ENCODE assay signal across 1 cellular context in the genomic region with DNA sequence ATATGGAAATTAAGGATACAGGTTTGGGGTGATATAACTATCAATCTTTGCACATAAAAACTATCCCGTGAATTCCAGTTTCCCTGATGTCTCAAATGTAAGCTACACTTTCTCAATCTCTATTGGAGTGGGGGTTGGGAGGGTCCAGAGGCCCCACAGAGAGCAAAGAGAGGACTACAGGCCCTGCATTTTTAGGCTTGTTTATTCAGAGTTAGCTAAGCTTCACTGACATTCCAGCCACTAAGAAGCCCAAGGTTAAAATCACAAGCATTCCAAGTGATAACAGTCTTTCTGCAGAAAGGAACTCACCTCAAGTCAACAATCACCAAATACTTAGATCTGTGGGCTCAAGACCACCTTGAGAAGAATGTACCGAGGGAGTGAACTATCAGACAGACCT.
A peak's percentile ranks its signal among the peaks of the same experiment; 100 is the strongest.
TF ChIP-seq lines count a peak whose summit lies in the region.

No MANE protein-coding gene starts in this region.

TF ChIP-seq in HepG2, 621 proteins besides CTCF, POLR2A, EP300 and RAD21 (continued from another document and continues in another):
- TF ChIP-seq, protein P1, sequence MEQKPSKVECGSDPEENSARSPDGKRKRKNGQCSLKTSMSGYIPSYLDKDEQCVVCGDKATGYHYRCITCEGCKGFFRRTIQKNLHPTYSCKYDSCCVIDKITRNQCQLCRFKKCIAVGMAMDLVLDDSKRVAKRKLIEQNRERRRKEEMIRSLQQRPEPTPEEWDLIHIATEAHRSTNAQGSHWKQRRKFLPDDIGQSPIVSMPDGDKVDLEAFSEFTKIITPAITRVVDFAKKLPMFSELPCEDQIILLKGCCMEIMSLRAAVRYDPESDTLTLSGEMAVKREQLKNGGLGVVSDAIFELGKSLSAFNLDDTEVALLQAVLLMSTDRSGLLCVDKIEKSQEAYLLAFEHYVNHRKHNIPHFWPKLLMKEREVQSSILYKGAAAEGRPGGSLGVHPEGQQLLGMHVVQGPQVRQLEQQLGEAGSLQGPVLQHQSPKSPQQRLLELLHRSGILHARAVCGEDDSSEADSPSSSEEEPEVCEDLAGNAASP (CRISPR knock-in tag; IDR thresholded peaks at IDR 0.05; ENCODE audit: borderline replicate concordance): no peak
- TF ChIP-seq, protein P2, sequence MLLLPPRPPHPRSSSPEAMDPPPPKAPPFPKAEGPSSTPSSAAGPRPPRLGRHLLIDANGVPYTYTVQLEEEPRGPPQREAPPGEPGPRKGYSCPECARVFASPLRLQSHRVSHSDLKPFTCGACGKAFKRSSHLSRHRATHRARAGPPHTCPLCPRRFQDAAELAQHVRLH (CRISPR knock-in tag; IDR thresholded peaks at IDR 0.05; ENCODE audit: borderline replicate concordance, low read depth): peak; percentile 44; the same call in 1 of the 2 replicates
- TF ChIP-seq, protein P3, sequence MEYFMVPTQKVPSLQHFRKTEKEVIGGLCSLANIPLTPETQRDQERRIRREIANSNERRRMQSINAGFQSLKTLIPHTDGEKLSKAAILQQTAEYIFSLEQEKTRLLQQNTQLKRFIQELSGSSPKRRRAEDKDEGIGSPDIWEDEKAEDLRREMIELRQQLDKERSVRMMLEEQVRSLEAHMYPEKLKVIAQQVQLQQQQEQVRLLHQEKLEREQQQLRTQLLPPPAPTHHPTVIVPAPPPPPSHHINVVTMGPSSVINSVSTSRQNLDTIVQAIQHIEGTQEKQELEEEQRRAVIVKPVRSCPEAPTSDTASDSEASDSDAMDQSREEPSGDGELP (IDR thresholded peaks at IDR 0.05; ENCODE audit: borderline replicate concordance, low read depth): 0 out of 2 replicates have a peak, but pooled peaks have one; percentile 12
- 0 out of 2 replicates have a peak, but pooled peaks have one; percentile 53 for TF ChIP-seq TOE1 (CRISPR knock-in tag; IDR thresholded peaks at IDR 0.05)
- TF ChIP-seq, protein P4, sequence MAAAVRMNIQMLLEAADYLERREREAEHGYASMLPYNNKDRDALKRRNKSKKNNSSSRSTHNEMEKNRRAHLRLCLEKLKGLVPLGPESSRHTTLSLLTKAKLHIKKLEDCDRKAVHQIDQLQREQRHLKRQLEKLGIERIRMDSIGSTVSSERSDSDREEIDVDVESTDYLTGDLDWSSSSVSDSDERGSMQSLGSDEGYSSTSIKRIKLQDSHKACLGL (CRISPR knock-in tag; IDR thresholded peaks at IDR 0.05): no peak
- TF ChIP-seq, protein P5, sequence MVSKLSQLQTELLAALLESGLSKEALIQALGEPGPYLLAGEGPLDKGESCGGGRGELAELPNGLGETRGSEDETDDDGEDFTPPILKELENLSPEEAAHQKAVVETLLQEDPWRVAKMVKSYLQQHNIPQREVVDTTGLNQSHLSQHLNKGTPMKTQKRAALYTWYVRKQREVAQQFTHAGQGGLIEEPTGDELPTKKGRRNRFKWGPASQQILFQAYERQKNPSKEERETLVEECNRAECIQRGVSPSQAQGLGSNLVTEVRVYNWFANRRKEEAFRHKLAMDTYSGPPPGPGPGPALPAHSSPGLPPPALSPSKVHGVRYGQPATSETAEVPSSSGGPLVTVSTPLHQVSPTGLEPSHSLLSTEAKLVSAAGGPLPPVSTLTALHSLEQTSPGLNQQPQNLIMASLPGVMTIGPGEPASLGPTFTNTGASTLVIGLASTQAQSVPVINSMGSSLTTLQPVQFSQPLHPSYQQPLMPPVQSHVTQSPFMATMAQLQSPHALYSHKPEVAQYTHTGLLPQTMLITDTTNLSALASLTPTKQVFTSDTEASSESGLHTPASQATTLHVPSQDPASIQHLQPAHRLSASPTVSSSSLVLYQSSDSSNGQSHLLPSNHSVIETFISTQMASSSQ (IDR thresholded peaks at IDR 0.05; ENCODE audit: low read depth): peak; percentile 44; the same call in 1 of the 2 replicates
- TF ChIP-seq, protein P5 (CRISPR knock-in tag; IDR thresholded peaks at IDR 0.05; ENCODE audit: borderline replicate concordance): peak; percentile 61; the same call in 1 of the 2 replicates
- TF ChIP-seq ZNF367 (CRISPR knock-in tag; IDR thresholded peaks at IDR 0.05; ENCODE audit: borderline replicate concordance): no peak
- TF ChIP-seq, protein P6, sequence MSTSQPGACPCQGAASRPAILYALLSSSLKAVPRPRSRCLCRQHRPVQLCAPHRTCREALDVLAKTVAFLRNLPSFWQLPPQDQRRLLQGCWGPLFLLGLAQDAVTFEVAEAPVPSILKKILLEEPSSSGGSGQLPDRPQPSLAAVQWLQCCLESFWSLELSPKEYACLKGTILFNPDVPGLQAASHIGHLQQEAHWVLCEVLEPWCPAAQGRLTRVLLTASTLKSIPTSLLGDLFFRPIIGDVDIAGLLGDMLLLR (CRISPR knock-in tag; IDR thresholded peaks at IDR 0.05): no peak
- TF ChIP-seq, protein P7, sequence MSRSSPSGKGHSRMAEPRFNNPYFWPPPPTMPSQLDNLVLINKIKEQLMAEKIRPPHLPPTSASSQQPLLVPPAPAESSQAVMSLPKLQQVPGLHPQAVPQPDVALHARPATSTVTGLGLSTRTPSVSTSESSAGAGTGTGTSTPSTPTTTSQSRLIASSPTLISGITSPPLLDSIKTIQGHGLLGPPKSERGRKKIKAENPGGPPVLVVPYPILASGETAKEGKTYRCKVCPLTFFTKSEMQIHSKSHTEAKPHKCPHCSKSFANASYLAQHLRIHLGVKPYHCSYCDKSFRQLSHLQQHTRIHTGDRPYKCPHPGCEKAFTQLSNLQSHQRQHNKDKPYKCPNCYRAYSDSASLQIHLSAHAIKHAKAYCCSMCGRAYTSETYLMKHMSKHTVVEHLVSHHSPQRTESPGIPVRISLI (CRISPR knock-in tag; IDR thresholded peaks at IDR 0.05; ENCODE audit: borderline replicate concordance): peak; percentile 18; the same call in 1 of the 2 replicates
- TF ChIP-seq KDM1A (CRISPR knock-in tag; IDR thresholded peaks at IDR 0.05): no peak
- TF ChIP-seq, protein P8, sequence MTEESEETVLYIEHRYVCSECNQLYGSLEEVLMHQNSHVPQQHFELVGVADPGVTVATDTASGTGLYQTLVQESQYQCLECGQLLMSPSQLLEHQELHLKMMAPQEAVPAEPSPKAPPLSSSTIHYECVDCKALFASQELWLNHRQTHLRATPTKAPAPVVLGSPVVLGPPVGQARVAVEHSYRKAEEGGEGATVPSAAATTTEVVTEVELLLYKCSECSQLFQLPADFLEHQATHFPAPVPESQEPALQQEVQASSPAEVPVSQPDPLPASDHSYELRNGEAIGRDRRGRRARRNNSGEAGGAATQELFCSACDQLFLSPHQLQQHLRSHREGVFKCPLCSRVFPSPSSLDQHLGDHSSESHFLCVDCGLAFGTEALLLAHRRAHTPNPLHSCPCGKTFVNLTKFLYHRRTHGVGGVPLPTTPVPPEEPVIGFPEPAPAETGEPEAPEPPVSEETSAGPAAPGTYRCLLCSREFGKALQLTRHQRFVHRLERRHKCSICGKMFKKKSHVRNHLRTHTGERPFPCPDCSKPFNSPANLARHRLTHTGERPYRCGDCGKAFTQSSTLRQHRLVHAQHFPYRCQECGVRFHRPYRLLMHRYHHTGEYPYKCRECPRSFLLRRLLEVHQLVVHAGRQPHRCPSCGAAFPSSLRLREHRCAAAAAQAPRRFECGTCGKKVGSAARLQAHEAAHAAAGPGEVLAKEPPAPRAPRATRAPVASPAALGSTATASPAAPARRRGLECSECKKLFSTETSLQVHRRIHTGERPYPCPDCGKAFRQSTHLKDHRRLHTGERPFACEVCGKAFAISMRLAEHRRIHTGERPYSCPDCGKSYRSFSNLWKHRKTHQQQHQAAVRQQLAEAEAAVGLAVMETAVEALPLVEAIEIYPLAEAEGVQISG (CRISPR knock-in tag; IDR thresholded peaks at IDR 0.05): no peak
- no peak for TF ChIP-seq RFXAP (CRISPR knock-in tag; IDR thresholded peaks at IDR 0.05; ENCODE audit: borderline replicate concordance)
- TF ChIP-seq POGZ (CRISPR knock-in tag; IDR thresholded peaks at IDR 0.05): 0 out of 2 replicates have a peak, but pooled peaks have one; percentile 22
- TF ChIP-seq ZNF354B (CRISPR knock-in tag; IDR thresholded peaks at IDR 0.05): no peak
- no peak for TF ChIP-seq ATRX (CRISPR knock-in tag; IDR thresholded peaks at IDR 0.05; ENCODE audit: borderline replicate concordance)
- TF ChIP-seq ZFP41 (CRISPR knock-in tag; IDR thresholded peaks at IDR 0.05; ENCODE audit: borderline replicate concordance): no peak
- no peak for TF ChIP-seq ZNF737 (CRISPR knock-in tag; IDR thresholded peaks at IDR 0.05; ENCODE audit: borderline replicate concordance)
- TF ChIP-seq RBM39 (IDR thresholded peaks at IDR 0.05; ENCODE audit: low read depth, low read length, poor library complexity, severe bottlenecking): no peak
- no peak for TF ChIP-seq ZNF33A (CRISPR knock-in tag; IDR thresholded peaks at IDR 0.05; ENCODE audit: borderline replicate concordance)
- TF ChIP-seq KLF12 (CRISPR knock-in tag; IDR thresholded peaks at IDR 0.05; ENCODE audit: borderline replicate concordance): no peak
- no peak for TF ChIP-seq ZNF883 (CRISPR knock-in tag; IDR thresholded peaks at IDR 0.05; ENCODE audit: not compliant biosample characterization)
- no peak for TF ChIP-seq GPN1 (CRISPR knock-in tag; IDR thresholded peaks at IDR 0.05; ENCODE audit: borderline replicate concordance)
- no peak for TF ChIP-seq HNRNPH1 (optimal IDR thresholded peaks at IDR 0.05; ENCODE audit: low read depth, low read length)
- TF ChIP-seq HIVEP1 (CRISPR knock-in tag; IDR thresholded peaks at IDR 0.05): no peak
- TF ChIP-seq ZNF83 (CRISPR knock-in tag; IDR thresholded peaks at IDR 0.05; ENCODE audit: borderline replicate concordance): no peak
- TF ChIP-seq, protein P9, sequence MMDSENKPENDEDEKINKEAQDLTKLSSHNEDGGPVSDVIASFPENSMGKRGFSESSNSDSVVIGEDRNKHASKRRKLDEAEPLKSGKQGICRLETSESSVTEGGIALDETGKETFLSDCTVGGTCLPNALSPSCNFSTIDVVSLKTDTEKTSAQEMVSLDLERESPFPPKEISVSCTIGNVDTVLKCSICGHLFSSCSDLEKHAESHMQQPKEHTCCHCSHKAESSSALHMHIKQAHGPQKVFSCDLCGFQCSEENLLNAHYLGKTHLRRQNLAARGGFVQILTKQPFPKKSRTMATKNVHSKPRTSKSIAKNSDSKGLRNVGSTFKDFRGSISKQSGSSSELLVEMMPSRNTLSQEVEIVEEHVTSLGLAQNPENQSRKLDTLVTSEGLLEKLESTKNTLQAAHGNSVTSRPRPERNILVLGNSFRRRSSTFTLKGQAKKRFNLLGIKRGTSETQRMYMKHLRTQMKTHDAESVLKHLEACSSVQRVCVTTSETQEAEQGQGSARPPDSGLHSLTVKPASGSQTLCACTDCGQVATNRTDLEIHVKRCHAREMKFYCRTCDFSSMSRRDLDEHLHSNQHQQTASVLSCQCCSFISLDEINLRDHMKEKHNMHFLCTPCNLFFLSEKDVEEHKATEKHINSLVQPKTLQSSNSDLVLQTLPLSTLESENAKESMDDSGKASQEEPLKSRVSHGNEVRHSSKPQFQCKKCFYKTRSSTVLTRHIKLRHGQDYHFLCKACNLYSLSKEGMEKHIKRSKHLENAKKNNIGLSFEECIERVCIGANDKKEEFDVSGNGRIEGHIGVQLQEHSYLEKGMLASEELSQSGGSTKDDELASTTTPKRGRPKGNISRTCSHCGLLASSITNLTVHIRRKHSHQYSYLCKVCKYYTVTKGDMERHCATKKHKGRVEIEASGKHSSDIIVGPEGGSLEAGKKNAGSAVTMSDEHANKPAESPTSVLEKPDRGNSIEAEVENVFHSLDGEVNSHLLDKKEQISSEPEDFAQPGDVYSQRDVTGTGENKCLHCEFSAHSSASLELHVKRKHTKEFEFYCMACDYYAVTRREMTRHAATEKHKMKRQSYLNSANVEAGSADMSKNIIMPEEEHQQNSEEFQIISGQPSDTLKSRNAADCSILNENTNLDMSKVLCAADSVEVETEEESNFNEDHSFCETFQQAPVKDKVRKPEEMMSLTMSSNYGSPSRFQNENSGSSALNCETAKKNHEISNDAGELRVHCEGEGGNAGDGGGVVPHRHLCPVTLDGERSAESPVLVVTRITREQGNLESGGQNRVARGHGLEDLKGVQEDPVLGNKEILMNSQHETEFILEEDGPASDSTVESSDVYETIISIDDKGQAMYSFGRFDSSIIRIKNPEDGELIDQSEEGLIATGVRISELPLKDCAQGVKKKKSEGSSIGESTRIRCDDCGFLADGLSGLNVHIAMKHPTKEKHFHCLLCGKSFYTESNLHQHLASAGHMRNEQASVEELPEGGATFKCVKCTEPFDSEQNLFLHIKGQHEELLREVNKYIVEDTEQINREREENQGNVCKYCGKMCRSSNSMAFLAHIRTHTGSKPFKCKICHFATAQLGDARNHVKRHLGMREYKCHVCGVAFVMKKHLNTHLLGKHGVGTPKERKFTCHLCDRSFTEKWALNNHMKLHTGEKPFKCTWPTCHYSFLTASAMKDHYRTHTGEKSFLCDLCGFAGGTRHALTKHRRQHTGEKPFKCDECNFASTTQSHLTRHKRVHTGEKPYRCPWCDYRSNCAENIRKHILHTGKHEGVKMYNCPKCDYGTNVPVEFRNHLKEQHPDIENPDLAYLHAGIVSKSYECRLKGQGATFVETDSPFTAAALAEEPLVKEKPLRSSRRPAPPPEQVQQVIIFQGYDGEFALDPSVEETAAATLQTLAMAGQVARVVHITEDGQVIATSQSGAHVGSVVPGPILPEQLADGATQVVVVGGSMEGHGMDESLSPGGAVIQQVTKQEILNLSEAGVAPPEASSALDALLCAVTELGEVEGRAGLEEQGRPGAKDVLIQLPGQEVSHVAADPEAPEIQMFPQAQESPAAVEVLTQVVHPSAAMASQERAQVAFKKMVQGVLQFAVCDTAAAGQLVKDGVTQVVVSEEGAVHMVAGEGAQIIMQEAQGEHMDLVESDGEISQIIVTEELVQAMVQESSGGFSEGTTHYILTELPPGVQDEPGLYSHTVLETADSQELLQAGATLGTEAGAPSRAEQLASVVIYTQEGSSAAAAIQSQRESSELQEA (CRISPR knock-in tag; IDR thresholded peaks at IDR 0.05; ENCODE audit: not compliant biosample characterization): no peak
- TF ChIP-seq ZNF652 (CRISPR knock-in tag; IDR thresholded peaks at IDR 0.05; ENCODE audit: borderline replicate concordance, low read depth): no peak
- TF ChIP-seq, protein P10, sequence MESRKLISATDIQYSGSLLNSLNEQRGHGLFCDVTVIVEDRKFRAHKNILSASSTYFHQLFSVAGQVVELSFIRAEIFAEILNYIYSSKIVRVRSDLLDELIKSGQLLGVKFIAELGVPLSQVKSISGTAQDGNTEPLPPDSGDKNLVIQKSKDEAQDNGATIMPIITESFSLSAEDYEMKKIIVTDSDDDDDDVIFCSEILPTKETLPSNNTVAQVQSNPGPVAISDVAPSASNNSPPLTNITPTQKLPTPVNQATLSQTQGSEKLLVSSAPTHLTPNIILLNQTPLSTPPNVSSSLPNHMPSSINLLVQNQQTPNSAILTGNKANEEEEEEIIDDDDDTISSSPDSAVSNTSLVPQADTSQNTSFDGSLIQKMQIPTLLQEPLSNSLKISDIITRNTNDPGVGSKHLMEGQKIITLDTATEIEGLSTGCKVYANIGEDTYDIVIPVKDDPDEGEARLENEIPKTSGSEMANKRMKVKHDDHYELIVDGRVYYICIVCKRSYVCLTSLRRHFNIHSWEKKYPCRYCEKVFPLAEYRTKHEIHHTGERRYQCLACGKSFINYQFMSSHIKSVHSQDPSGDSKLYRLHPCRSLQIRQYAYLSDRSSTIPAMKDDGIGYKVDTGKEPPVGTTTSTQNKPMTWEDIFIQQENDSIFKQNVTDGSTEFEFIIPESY (CRISPR knock-in tag; IDR thresholded peaks at IDR 0.05): no peak
- TF ChIP-seq ZNF713 (CRISPR knock-in tag; IDR thresholded peaks at IDR 0.05): no peak
- no peak for TF ChIP-seq CHCHD3 (CRISPR knock-in tag; IDR thresholded peaks at IDR 0.05)
